ENCODE assay signal across 25 cellular contexts in the genomic region with DNA sequence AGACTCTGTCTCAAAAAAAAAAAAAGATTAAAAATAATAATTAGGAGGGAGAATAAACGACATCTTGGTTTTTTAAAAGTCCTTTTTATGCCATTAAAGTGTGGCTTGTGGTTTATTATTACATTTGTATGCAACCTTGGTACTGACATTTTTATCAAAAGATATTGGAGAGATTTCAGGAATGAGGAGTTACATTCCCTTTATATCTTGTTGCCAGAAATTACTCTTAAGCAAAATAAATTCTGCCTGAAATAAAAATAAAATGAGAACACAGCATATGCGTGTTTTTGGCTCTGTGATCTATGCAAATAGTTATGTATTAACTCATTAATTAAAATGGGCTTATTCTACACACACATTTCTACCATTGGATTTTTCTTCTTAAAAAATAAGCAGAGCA.
"Had no signal": no experiment of that assay in that cellular context is flagged by ENCODE, and none has a peak within 500 bp of the region (broad histone marks: within the 10 kb centered on the region; RNA-seq: fewer than 3 reads in every experiment).

No MANE protein-coding gene starts in this region.

- H3K4me3 Mint-ChIP-seq: activated naive CD4-positive, alpha-beta T cell treated with anti-CD3 and anti-CD28 coated beads for 36 hours; activated naive CD8-positive, alpha-beta T cell treated with anti-CD3 and anti-CD28 coated beads for 36 hours; activated T-helper 1 cell treated with anti-CD3 and anti-CD28 coated beads, Interleukin-12 subunit alpha, Interleukin-12 subunit beta, Interleukin-2, Interleukin-4 antibody, amounts not matched to agents 30 ng/mL and 10 ng/mL and 1 ng/mL, durations not matched to agents 14 hours and 24 hours and 36 hours; natural killer cell treated with Interleukin-12 subunit alpha and Interleukin-12 subunit beta and Interleukin-15 and Interleukin-18, amount 100 ng/mL, for 72 hours; stimulated activated effector memory CD8-positive, alpha-beta T cell treated with anti-CD3 and anti-CD28 coated beads, Interleukin-12 subunit alpha, Interleukin-12 subunit beta, amount 100 ng/mL, for 72 hours; stimulated activated naive CD8-positive, alpha-beta T cell treated with anti-CD3 and anti-CD28 coated beads, Interleukin-15, amount 100 ng/mL, for 72 hours; T-helper 1 cell treated with Interleukin-12 subunit alpha and Interleukin-12 subunit beta and Interleukin-4 antibody, amounts not matched to agents 30 μg/mL and 1 μg/mL, for 36 hours had no signal

- DNase-seq: activated CD4-positive, alpha-beta T cell treated with anti-CD3 and anti-CD28 coated beads for 4 hours; activated CD4-positive, alpha-beta T cell treated with anti-CD3 and anti-CD28 coated beads, Interleukin-2, amount 50 U/mL, for 4 hours; activated CD8-positive, alpha-beta memory T cell treated with anti-CD3 and anti-CD28 coated beads for 24 hours; activated effector memory CD4-positive, alpha-beta T cell treated with anti-CD3 and anti-CD28 coated beads, Interleukin-2, amount 50 U/mL, for 16 hours; activated naive CD4-positive, alpha-beta T cell treated with anti-CD3 and anti-CD28 coated beads for 36 hours; activated naive CD8-positive, alpha-beta T cell treated with anti-CD3 and anti-CD28 coated beads for 36 hours; activated T-cell treated with anti-CD3 and anti-CD28 coated beads, Interleukin-2, amount 50 U/mL, for 1 hour; cerebellar nuclear complex; heart left ventricle; left ventricle myocardium superior; mucosa of descending colon; SK-N-SH; stimulated activated CD4-positive, alpha-beta T cell treated with anti-CD3 and anti-CD28 coated beads, Interleukin-4, amount 100 ng/mL, for 24 hours; stimulated activated naive CD8-positive, alpha-beta T cell treated with anti-CD3 and anti-CD28 coated beads, Interleukin-15, amount 100 ng/mL, for 72 hours; substantia nigra; SW 1271; T-helper 9 cell; thyroid gland had no signal

- H3K27me3 Mint-ChIP-seq: activated naive CD8-positive, alpha-beta T cell treated with anti-CD3 and anti-CD28 coated beads for 36 hours; natural killer cell treated with Interleukin-12 subunit alpha and Interleukin-12 subunit beta and Interleukin-15 and Interleukin-18, amount 100 ng/mL, for 72 hours; stimulated activated naive CD8-positive, alpha-beta T cell treated with anti-CD3 and anti-CD28 coated beads, Interleukin-15, amount 100 ng/mL, for 72 hours had no signal

- H3K27ac Mint-ChIP-seq: activated naive CD4-positive, alpha-beta T cell treated with anti-CD3 and anti-CD28 coated beads for 36 hours; activated naive CD8-positive, alpha-beta T cell treated with anti-CD3 and anti-CD28 coated beads for 36 hours; activated T-helper 1 cell treated with anti-CD3 and anti-CD28 coated beads, Interleukin-12 subunit alpha, Interleukin-12 subunit beta, Interleukin-2, Interleukin-4 antibody, amounts not matched to agents 30 ng/mL and 10 ng/mL and 1 ng/mL, durations not matched to agents 14 hours and 24 hours and 36 hours; natural killer cell treated with Interleukin-12 subunit alpha and Interleukin-12 subunit beta and Interleukin-15 and Interleukin-18, amount 100 ng/mL, for 72 hours; stimulated activated effector memory CD8-positive, alpha-beta T cell treated with anti-CD3 and anti-CD28 coated beads, Interleukin-12 subunit alpha, Interleukin-12 subunit beta, amount 100 ng/mL, for 72 hours; stimulated activated naive CD8-positive, alpha-beta T cell treated with anti-CD3 and anti-CD28 coated beads, Interleukin-15, amount 100 ng/mL, for 72 hours; T-helper 1 cell treated with Interleukin-12 subunit alpha and Interleukin-12 subunit beta and Interleukin-4 antibody, amounts not matched to agents 30 μg/mL and 1 μg/mL, for 36 hours had no signal

- H3K4me3 ChIP-seq: heart left ventricle, mucosa of descending colon, skin epidermis, thyroid gland, upper lobe of left lung had no signal

- H3K4me1 Mint-ChIP-seq: activated naive CD8-positive, alpha-beta T cell treated with anti-CD3 and anti-CD28 coated beads for 36 hours; stimulated activated effector memory CD8-positive, alpha-beta T cell treated with anti-CD3 and anti-CD28 coated beads, Interleukin-12 subunit alpha, Interleukin-12 subunit beta, amount 100 ng/mL, for 72 hours; stimulated activated naive CD8-positive, alpha-beta T cell treated with anti-CD3 and anti-CD28 coated beads, Interleukin-15, amount 100 ng/mL, for 72 hours had no signal

- H3K27ac ChIP-seq: skin epidermis, thyroid gland, upper lobe of left lung, VCaP had no signal

- H3K36me3 Mint-ChIP-seq: activated naive CD8-positive, alpha-beta T cell treated with anti-CD3 and anti-CD28 coated beads for 36 hours; natural killer cell treated with Interleukin-12 subunit alpha and Interleukin-12 subunit beta and Interleukin-15 and Interleukin-18, amount 100 ng/mL, for 72 hours; stimulated activated effector memory CD8-positive, alpha-beta T cell treated with anti-CD3 and anti-CD28 coated beads, Interleukin-12 subunit alpha, Interleukin-12 subunit beta, amount 100 ng/mL, for 72 hours had no signal

- H3K9me3 Mint-ChIP-seq: activated naive CD4-positive, alpha-beta T cell treated with anti-CD3 and anti-CD28 coated beads for 36 hours; activated naive CD8-positive, alpha-beta T cell treated with anti-CD3 and anti-CD28 coated beads for 36 hours; activated T-helper 1 cell treated with anti-CD3 and anti-CD28 coated beads, Interleukin-12 subunit alpha, Interleukin-12 subunit beta, Interleukin-2, Interleukin-4 antibody, amounts not matched to agents 30 ng/mL and 10 ng/mL and 1 ng/mL, durations not matched to agents 14 hours and 24 hours and 36 hours; stimulated activated effector memory CD8-positive, alpha-beta T cell treated with anti-CD3 and anti-CD28 coated beads, Interleukin-12 subunit alpha, Interleukin-12 subunit beta, amount 100 ng/mL, for 72 hours; stimulated activated naive CD8-positive, alpha-beta T cell treated with anti-CD3 and anti-CD28 coated beads, Interleukin-15, amount 100 ng/mL, for 72 hours; T-helper 1 cell treated with Interleukin-12 subunit alpha and Interleukin-12 subunit beta and Interleukin-4 antibody, amounts not matched to agents 30 μg/mL and 1 μg/mL, for 36 hours had no signal
